ENCODE assay signal across 10 cellular contexts in genomic region chr3:29695201-29695904, GRCh38.
A peak's percentile ranks its signal among the peaks of the same experiment; 100 is the strongest.
DNase-seq lines count a peak whose midpoint lies in the region; ATAC-seq and TF ChIP-seq lines count a peak whose summit lies in the region.
"Had no signal": no experiment of that assay in that cellular context is flagged by ENCODE, and none has a peak within 500 bp of the region (broad histone marks: within the 10 kb centered on the region; RNA-seq: fewer than 3 reads in every experiment).

No MANE protein-coding gene starts in this region.

- intact Hi-C loops in psoas muscle (cut with DNase I) = no loop called here

- H3K27me3 ChIP-seq in foreskin keratinocyte (no peaks in the 10 kb centered on the region), psoas muscle (ENCODE audit: insufficient read depth in 3 of 3, low read length in 2 of 3) (no peaks in the 10 kb centered on the region), HAP-1 (ENCODE audit: low read depth) (no peaks in the 10 kb centered on the region)

- H3K9me3 ChIP-seq in psoas muscle = no peaks in the 10 kb centered on the region
- no peaks in the 10 kb centered on the region for H3K9me3 ChIP-seq in HAP-1

- peak overlapping the region; percentile 69 for H3K27ac ChIP-seq in foreskin keratinocyte
- peak overlapping the region; percentile 44 for H3K27ac ChIP-seq in psoas muscle

- peak; percentile 65 for DNase-seq in EL
- peak; percentile 50 to 61 for DNase-seq in foreskin keratinocyte
- DNase-seq in psoas muscle = no peak
- no peak for DNase-seq in HAP-1 (ENCODE audit: low spot score in 2 of 2)
- DNase-seq: nucleus accumbens, T-helper 17 cell had no signal

- H3K4me1 ChIP-seq in foreskin keratinocyte (peaks cover 39% of the 10 kb centered on the region), psoas muscle (peaks cover 34% of the 10 kb centered on the region), HAP-1 (peaks cover 43% of the 10 kb centered on the region)

- H3K36me3 ChIP-seq in psoas muscle (ENCODE audit: insufficient read depth in 1 of 2, low read depth in 1 of 2) (no peaks in the 10 kb centered on the region), HAP-1 (replicated peaks) (no peaks in the 10 kb centered on the region)

- 37 to 66% (median 52%) methylated on average over 3 of the region's 3 CpGs for WGBS in psoas muscle, 3 donors

- TF ChIP-seq CTCF in foreskin keratinocyte (conservative IDR thresholded peaks at IDR 0.05) (no peak), psoas muscle (IDR thresholded peaks at IDR 0.05) (no peak)

- in situ Hi-C loops in HAP-1 (cut with MboI; ENCODE audit: low sequenced_read_pairs) = no loop called here

- H3K4me3 ChIP-seq in psoas muscle (no peak overlapping the region), HAP-1 (no peak overlapping the region)

- ATAC-seq in SK-N-SH treated with all-trans-retinoic acid at 6 μM for 48 hours (peak; percentile 18; the same call in 2 of the 3 replicates), foreskin keratinocyte (no peak), psoas muscle (peak; percentile 31 to 80 (median 68)), GM18870 (IDR thresholded peaks at IDR 0.05; ENCODE audit: unreplicated experiment) (no peak), GM19395 (IDR thresholded peaks at IDR 0.05; ENCODE audit: unreplicated experiment) (no peak), HG03095 (IDR thresholded peaks at IDR 0.05; ENCODE audit: unreplicated experiment) (no peak)
- ATAC-seq: T-helper 17 cell had no signal

TF ChIP-seq in SK-N-SH treated with all-trans-retinoic acid at 6 μM for 48 hours, 23 proteins besides CTCF, POLR2A, EP300 and RAD21:
- TF ChIP-seq ZFP3 (CRISPR knock-in tag; IDR thresholded peaks at IDR 0.05) (no peak), ISL1 (CRISPR knock-in tag; IDR thresholded peaks at IDR 0.05) (no peak)

Comparison
In these comparisons a context has a peak if more than half of its experiments do, and no peak if none do; other contexts are left out.
1. DNase-seq: peak in EL (single experiment) and foreskin keratinocyte (2 of 2); none in psoas muscle (0 of 2) and HAP-1 (0 of 2).
2. ATAC-seq: peak in SK-N-SH treated with all-trans-retinoic acid at 6 μM for 48 hours (single experiment) and psoas muscle (4 of 4); none in foreskin keratinocyte (single experiment), GM18870 (single experiment), GM19395 (single experiment) and HG03095 (single experiment).